Comparison of ENCODE assay signal across 13 cellular contexts in the genomic region with DNA sequence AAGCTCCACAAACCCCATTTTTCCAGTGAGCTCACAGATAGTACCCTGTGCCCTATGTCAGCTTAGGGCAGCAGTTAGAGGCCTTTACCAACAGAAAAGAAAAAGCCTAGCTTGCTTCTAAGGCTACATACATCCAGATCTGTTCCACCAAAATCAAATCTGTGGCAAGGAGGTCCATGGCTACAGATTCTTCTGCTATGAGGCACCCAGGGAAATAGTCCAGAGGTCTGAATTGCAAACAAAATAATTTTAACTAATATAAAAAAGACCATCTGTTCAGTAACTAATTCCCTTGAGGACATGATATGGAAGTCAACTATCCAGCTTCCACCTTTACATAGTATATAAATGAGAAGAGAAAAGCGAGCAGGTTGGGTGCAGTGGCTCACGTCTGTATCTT.
DNase-seq lines count a peak whose midpoint lies in the region; ATAC-seq, FAIRE-seq and TF ChIP-seq lines count a peak whose summit lies in the region.
"Had no signal": no experiment of that assay in that cellular context is flagged by ENCODE, and none has a peak within 500 bp of the region (broad histone marks: within the 10 kb centered on the region; RNA-seq: fewer than 3 reads in every experiment).

No MANE protein-coding gene starts in this region.

- H3K36me3 ChIP-seq in KMS-11 (ENCODE audit: insufficient read depth) (no peaks in the 10 kb centered on the region), SK-N-MC (ENCODE audit: insufficient read depth, low read length) (no peaks in the 10 kb centered on the region), HepG2 (replicated peaks in 1 of 2; ENCODE audit: control insufficient read depth in 1 of 2, insufficient read depth in 2 of 2, low read length in 2 of 2) (no peaks in the 10 kb centered on the region), tibial artery (no peaks in the 10 kb centered on the region)

- H4K20me1 ChIP-seq in KMS-11 (ENCODE audit: insufficient read depth) = no peaks in the 10 kb centered on the region
- no peaks in the 10 kb centered on the region for H4K20me1 ChIP-seq in HepG2 (ENCODE audit: insufficient read depth, low read length)

- no peak overlapping the region for H2AFZ ChIP-seq in KMS-11 (ENCODE audit: low read depth)
- H2AFZ ChIP-seq in HepG2 (ENCODE audit: low read length) = no peak overlapping the region

- in situ Hi-C loops in HepG2 (cut with HindIII; ENCODE audit: extremely low pct_ligation_motif_present, low pct_unique_long_range_greater_than_20kb) = no loop called here

- H3K36me3 Mint-ChIP-seq in activated naive CD4-positive, alpha-beta T cell treated with anti-CD3 and anti-CD28 coated beads, Interleukin-2, amount 50 U/mL, for 72 hours = peaks cover 0 to 5% of the 10 kb centered on the region in 2 donors

- TF ChIP-seq CTCF in KMS-11 (conservative IDR thresholded peaks at IDR 0.05; ENCODE audit: low read depth, low read length) (no peak), HepG2 (CRISPR knock-in tag; IDR thresholded peaks at IDR 0.05) (no peak), tibial artery (IDR thresholded peaks at IDR 0.05) (no peak)

- no peak for TF ChIP-seq POLR2A in HepG2 (IDR thresholded peaks at IDR 0.05; ENCODE audit: insufficient read depth in 1 of 2, low read depth in 2 of 2, low read length in 2 of 2)

- H3K4me2 ChIP-seq in KMS-11 = peak overlapping the region; percentile 85
- no peak overlapping the region for H3K4me2 ChIP-seq in HepG2 (ENCODE audit: low read depth, low read length)

- H3K79me2 ChIP-seq in KMS-11 (ENCODE audit: insufficient read depth, low read depth) (no peaks in the 10 kb centered on the region), HepG2 (ENCODE audit: insufficient read depth, low read length) (peaks cover 2% of the 10 kb centered on the region)

- H3K9me3 ChIP-seq in SK-N-MC (ENCODE audit: low read depth, low read length) (no peaks in the 10 kb centered on the region), HepG2 (ENCODE audit: low read length) (no peaks in the 10 kb centered on the region), tibial artery (no peaks in the 10 kb centered on the region)

- BruUV-seq in HepG2 (replicated peaks; lab: Mats Ljungman, UMichigan) = TSS peak; percentile 61

- no peaks in the 10 kb centered on the region for H3K9me3 Mint-ChIP-seq in activated naive CD4-positive, alpha-beta T cell treated with anti-CD3 and anti-CD28 coated beads, Interleukin-2, amount 50 U/mL, for 72 hours
- H3K9me3 Mint-ChIP-seq: CD4-positive, alpha-beta T cell had no signal

- ATAC-seq in HepG2 = no peak
- no peak for ATAC-seq in activated naive CD4-positive, alpha-beta T cell treated with anti-CD3 and anti-CD28 coated beads, Interleukin-2, amount 50 U/mL, for 72 hours

- no peak for TF ChIP-seq RAD21 in HepG2 (CRISPR knock-in tag; IDR thresholded peaks at IDR 0.05)

- H3K9ac ChIP-seq in KMS-11 = peak overlapping the region; percentile 10; the same call in 1 of the 2 replicates
- no peak overlapping the region for H3K9ac ChIP-seq in SK-N-MC (ENCODE audit: insufficient read length)
- no peak overlapping the region for H3K9ac ChIP-seq in HepG2 (ENCODE audit: insufficient read depth, low read depth, low read length)

- H3K4me1 ChIP-seq in KMS-11 (ENCODE audit: low read depth, poor library complexity, severe bottlenecking) = peaks cover 100% of the 10 kb centered on the region
- peaks cover 100% of the 10 kb centered on the region for H3K4me1 ChIP-seq in HepG2 (ENCODE audit: insufficient read depth, low read length)
- peaks cover 0 to 45% (median 26%) of the 10 kb centered on the region in 4 donors for H3K4me1 ChIP-seq in tibial artery

- H3K27me3 ChIP-seq in KMS-11 (ENCODE audit: insufficient read depth, low read depth) (no peaks in the 10 kb centered on the region), HepG2 (ENCODE audit: control insufficient read depth in 1 of 2, insufficient read depth in 2 of 2, low read length in 2 of 2) (no peaks in the 10 kb centered on the region), tibial artery (no peaks in the 10 kb centered on the region)

- POLR2A ChIA-PET in HepG2 (lab: Yijun Ruan, JAX) = interaction anchor here (1.1 to 4.1 kb wide), 6 partner anchors 9 to 101 kb away, joined by 3 to 36 read pairs (median 10); no protein-coding TSS in a partner anchor

- no peak for FAIRE-seq in HepG2 (lab: Jason Lieb, UNC)
- FAIRE-seq: GM12892 had no signal

- DNase-seq in SK-N-MC (ENCODE audit: low read depth, low spot score) (no peak), HepG2 (ENCODE audit: low spot score) (no peak), tibial artery (no peak), NCI-H1417 treated with DMSO at 0.1 percent for 48 hours (lab: John Stamatoyannopoulos, UW) (no peak)
- no peak for DNase-seq in activated naive CD4-positive, alpha-beta T cell treated with anti-CD3 and anti-CD28 coated beads, Interleukin-2, amount 50 U/mL, for 72 hours (ENCODE audit: low spot score in 2 of 2)
- DNase-seq in stimulated activated CD4-positive, alpha-beta T cell treated with anti-CD3 and anti-CD28 coated beads, Interleukin-15, amount 100 ng/mL, for 24 hours = no peak
- DNase-seq: activated CD4-positive, CD25-positive, alpha-beta regulatory T cell treated with anti-CD3 and anti-CD28 coated beads, Interleukin-2, amount 50 U/mL, for 72 hours; activated T-cell treated with anti-CD3 and anti-CD28 coated beads for 4 hours; CD4-positive, alpha-beta T cell; stimulated activated CD4-positive, alpha-beta T cell treated with anti-CD3 and anti-CD28 coated beads, Interleukin-1b, Interleukin-23, amount 100 ng/mL, for 48 hours had no signal

- intact Hi-C loops in HepG2 (cut with micrococcal nuclease; ENCODE audit: unreplicated experiment) (no loop called here), tibial artery (cut with DNase I; ENCODE audit: low total_unique reads) (no loop called here)

- no peak for TF ChIP-seq EP300 in HepG2 (IDR thresholded peaks at IDR 0.05; ENCODE audit: low read depth in 2 of 2, low read length in 2 of 2)
- TF ChIP-seq EP300 in HepG2 (CRISPR knock-in tag; IDR thresholded peaks at IDR 0.05; ENCODE audit: borderline replicate concordance) = no peak

- no peak overlapping the region for H3K27ac Mint-ChIP-seq in activated naive CD4-positive, alpha-beta T cell treated with anti-CD3 and anti-CD28 coated beads, Interleukin-2, amount 50 U/mL, for 72 hours
- H3K27ac Mint-ChIP-seq: CD4-positive, alpha-beta T cell had no signal

- peak overlapping the region; percentile 81 for H3K27ac ChIP-seq in KMS-11
- H3K27ac ChIP-seq in SK-N-MC = peak overlapping the region; percentile 70; the same call in 1 of the 2 replicates
- peak overlapping the region; percentile 75 for H3K27ac ChIP-seq in HepG2 (ENCODE audit: extremely low read length, insufficient read depth, low read length)
- H3K27ac ChIP-seq in tibial artery = peak overlapping the region; percentile 76 to 77

- H3K4me3 ChIP-seq in KMS-11 (IDR thresholded peaks at IDR 0.05; ENCODE audit: insufficient read depth, low read depth, low read length) (no peak overlapping the region), SK-N-MC (no peak overlapping the region), HepG2 (replicated peaks in 1 of 3; ENCODE audit: insufficient read depth in 1 of 3, low read depth in 2 of 3, low read length in 3 of 3) (no peak overlapping the region), tibial artery (no peak overlapping the region)
- H3K4me3 ChIP-seq: K562 had no signal

- CTCF ChIA-PET in HepG2 (lab: Yijun Ruan, JAX; ENCODE audit: low intra/inter-chr PET ratio, low total read pairs) = no interaction called here

- WGBS in HepG2 (ENCODE audit: low lambda C conversion rate) = 97% methylated on average over 2 of the region's 2 CpGs

TF ChIP-seq in HepG2, 621 proteins besides CTCF, POLR2A, EP300 and RAD21:
- TF ChIP-seq ZNF550 (CRISPR knock-in tag; IDR thresholded peaks at IDR 0.05; ENCODE audit: borderline replicate concordance) (no peak), ZNF749 (CRISPR knock-in tag; IDR thresholded peaks at IDR 0.05; ENCODE audit: borderline replicate concordance) (0 out of 2 replicates have a peak, but pooled peaks have one; percentile 9)
- TF ChIP-seq, protein P1, sequence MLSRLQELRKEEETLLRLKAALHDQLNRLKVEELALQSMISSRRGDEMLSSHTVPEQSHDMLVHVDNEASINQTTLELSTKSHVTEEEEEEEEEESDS (CRISPR knock-in tag; IDR thresholded peaks at IDR 0.05; ENCODE audit: borderline replicate concordance) = 0 out of 2 replicates have a peak, but pooled peaks have one; percentile 26
TF ChIP-seq in HepG2: peak in this region for 2.
